In genomic region chr6:43877463-43878126, GRCh38 we compare ENCODE assay signal across 1 cellular context.
TF ChIP-seq lines count a peak whose summit lies in the region.

No MANE protein-coding gene starts in this region.

TF ChIP-seq in SK-N-SH treated with all-trans-retinoic acid at 6 μM for 48 hours, 23 proteins besides CTCF, POLR2A, EP300 and RAD21 (continued from another document):
- TF ChIP-seq CSDC2 (CRISPR knock-in tag; IDR thresholded peaks at IDR 0.05) = no peak
